8 cellular contexts compared by ENCODE assay signal in the genomic region with DNA sequence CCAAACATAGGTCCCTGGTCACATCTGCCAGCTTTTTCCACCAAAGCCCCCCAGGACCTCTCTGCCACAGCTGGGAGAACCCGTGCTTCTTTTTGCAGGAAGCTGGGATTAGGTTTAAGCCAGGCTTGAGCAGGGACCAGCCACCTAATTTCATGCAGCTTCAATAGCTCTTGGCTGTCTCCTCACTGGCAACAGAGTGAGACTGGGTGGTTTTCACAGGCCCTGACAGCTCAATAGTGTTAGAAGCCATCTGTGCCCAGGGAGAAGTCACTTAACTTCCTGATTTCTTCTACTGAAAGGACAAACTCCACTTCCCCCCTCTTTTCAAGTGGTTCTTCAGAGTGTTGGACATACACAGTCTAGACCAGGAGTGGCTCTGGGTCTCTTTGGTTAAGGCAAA. TPM values are rescaled to one million over a fixed set of nuclear protein-coding genes. Genes with fewer than 3 reads are reported as not detected.
DNase-seq lines count a peak whose midpoint lies in the region; ATAC-seq, FAIRE-seq and TF ChIP-seq lines count a peak whose summit lies in the region.
"Had no signal": no experiment of that assay in that cellular context is flagged by ENCODE, and none has a peak within 500 bp of the region (broad histone marks: within the 10 kb centered on the region; RNA-seq: fewer than 3 reads in every experiment).

No MANE protein-coding gene starts in this region.

- intact Hi-C loops in kidney (cut with DNase I): loop anchor here (5.0 kb wide), 1 partner anchor 320 kb away; no protein-coding TSS in a partner anchor

- H3K9me3 ChIP-seq in MG63 (no peaks in the 10 kb centered on the region), WERI-Rb-1 (ENCODE audit: severe bottlenecking) (no peaks in the 10 kb centered on the region), kidney (ENCODE audit: control insufficient read depth in 1 of 2, low read length in 2 of 2) (no peaks in the 10 kb centered on the region), thoracic aorta (no peaks in the 10 kb centered on the region)

- peak overlapping the region; percentile 2 to 16 for H3K9ac ChIP-seq in kidney (ENCODE audit: low read length in 2 of 2)

- FAIRE-seq in kidney (lab: Jason Lieb, UNC): no peak
- FAIRE-seq in HTR-8/SVneo (lab: Jason Lieb, UNC): no peak

- no peaks in the 10 kb centered on the region for H3K27me3 ChIP-seq in MG63
- no peaks in the 10 kb centered on the region for H3K27me3 ChIP-seq in WERI-Rb-1 (ENCODE audit: insufficient read depth, low read depth, severe bottlenecking)
- H3K27me3 ChIP-seq in thoracic aorta (replicated peaks; ENCODE audit: insufficient read depth): no peaks in the 10 kb centered on the region

- TF ChIP-seq CTCF in WERI-Rb-1 (IDR thresholded peaks at IDR 0.05; ENCODE audit: low read depth, low read length): no peak
- no peak for TF ChIP-seq CTCF in kidney (IDR thresholded peaks at IDR 0.05; ENCODE audit: borderline replicate concordance, extremely low read depth, insufficient read depth)
- TF ChIP-seq CTCF in thoracic aorta (IDR thresholded peaks at IDR 0.05): no peak

- ATAC-seq in thoracic aorta (ENCODE audit: insufficient number of reproducible peaks, low FRiP score, low read depth): no peak
- ATAC-seq in GM21526 (IDR thresholded peaks at IDR 0.05; ENCODE audit: low FRiP score, unreplicated experiment): no peak
- ATAC-seq in HG02623 (IDR thresholded peaks at IDR 0.05; ENCODE audit: unreplicated experiment): no peak

- H3K4me1 ChIP-seq in kidney (ENCODE audit: control insufficient read depth in 1 of 2, insufficient read depth in 1 of 2, low read depth in 1 of 2, low read length in 2 of 2) (peaks cover 0 to 8% of the 10 kb centered on the region in 2 donors), thoracic aorta (ENCODE audit: control insufficient read depth in 1 of 2, low read depth in 2 of 2) (peaks cover 0 to 10% of the 10 kb centered on the region in 2 donors)

- H3K27ac ChIP-seq in WERI-Rb-1 (peak overlapping the region; percentile 44), kidney (ENCODE audit: low read depth in 2 of 2, low read length in 2 of 2) (peak overlapping the region; percentile 66 to 77), thoracic aorta (peak overlapping the region; percentile 84 to 89)

- H3K36me3 ChIP-seq in MG63 (peaks cover 35% of the 10 kb centered on the region), WERI-Rb-1 (peaks cover 65% of the 10 kb centered on the region), kidney (ENCODE audit: control insufficient read depth in 1 of 2, insufficient read depth in 2 of 2, low read length in 2 of 2) (peaks cover 21 to 25% of the 10 kb centered on the region in 2 donors), thoracic aorta (peaks cover 26% of the 10 kb centered on the region)

- DNase-seq in MG63: peak; percentile 7
- no peak for DNase-seq in WERI-Rb-1
- DNase-seq in kidney: no peak
- DNase-seq in thoracic aorta (ENCODE audit: low spot score): no peak
- DNase-seq in HTR-8/SVneo (ENCODE audit: insufficient read length, low spot score): no peak
- DNase-seq: activated naive CD4-positive, alpha-beta T cell treated with anti-CD3 and anti-CD28 coated beads, Interleukin-2, amount 50 U/mL, for 16 hours had no signal

- H3K4me3 ChIP-seq in MG63: no peak overlapping the region
- no peak overlapping the region for H3K4me3 ChIP-seq in WERI-Rb-1 (ENCODE audit: low read depth, low read length)
- H3K4me3 ChIP-seq in kidney (ENCODE audit: low read length in 2 of 2): no peak overlapping the region
- no peak overlapping the region for H3K4me3 ChIP-seq in thoracic aorta

RNA-seq across cellular contexts. Expression of gene SRSF4, which starts 20.4 kb away (rescaled TPM):
- 29.8 and 58.1 TPM in 2 replicates for total RNA-seq in MG63 (2014; rRNA removed; shearing (Covaris generic); ENCODE audit: low replicate concordance)
- total RNA-seq in kidney: 72.3 TPM
- polyA plus RNA-seq in kidney (ENCODE audit: insufficient read depth, low read depth, low replicate concordance): 48.4 TPM
- 10 to 100 TPM; 52.5 to 96.4 TPM for total RNA-seq in thoracic aorta

RNA-seq across cellular contexts. Expression of gene MECR, which starts 28.7 kb away (rescaled TPM):
- 12.9 and 26.5 TPM in 2 replicates for total RNA-seq in MG63 (2014; rRNA removed; shearing (Covaris generic); ENCODE audit: low replicate concordance)
- 27.7 TPM for total RNA-seq in kidney
- 42.6 TPM for polyA plus RNA-seq in kidney (ENCODE audit: insufficient read depth, low read depth, low replicate concordance)
- total RNA-seq in thoracic aorta: 10 to 100 TPM in 1 of 2 donors, 1 to 10 TPM in 1; 9.2 to 32.0 TPM

RNA-seq across cellular contexts. Expression of gene PTPRU, which starts 34.3 kb away (rescaled TPM):
- 3.4 and 6.4 TPM in 2 replicates for total RNA-seq in MG63 (2014; rRNA removed; shearing (Covaris generic); ENCODE audit: low replicate concordance)
- total RNA-seq in kidney: 53.6 TPM
- 3.7 TPM for polyA plus RNA-seq in kidney (ENCODE audit: insufficient read depth, low read depth, low replicate concordance)
- total RNA-seq in thoracic aorta: 10 to 100 TPM; 28.7 to 47.8 TPM
